8 cellular contexts compared by ENCODE assay signal in genomic region chr12:13000935-13001724, GRCh38. TPM values are rescaled to one million over a fixed set of nuclear protein-coding genes. Genes with fewer than 3 reads are reported as not detected.
DNase-seq lines count a peak whose midpoint lies in the region; ATAC-seq and TF ChIP-seq lines count a peak whose summit lies in the region.

No MANE protein-coding gene starts in this region.

- H3K36me3 ChIP-seq in mesodermal cell (ENCODE audit: control insufficient read depth, insufficient read depth, low read length): no peaks in the 10 kb centered on the region

- DNase-seq in CD14-positive monocyte (ENCODE audit: low spot score) (peak; percentile 59), NCI-H510A (lab: John Stamatoyannopoulos, UW) (peak; percentile 41), activated T-cell treated with anti-CD3 and anti-CD28 coated beads for 48 hours (ENCODE audit: low read depth) (peak; percentile 35), epithelial cell of prostate (ENCODE audit: low read depth, low spot score) (no peak)
- peak; percentile 47 to 59 for DNase-seq in stimulated activated naive CD8-positive, alpha-beta T cell treated with anti-CD3 and anti-CD28 coated beads, Interleukin-15, amount 100 ng/mL, for 72 hours

- H3K4me1 Mint-ChIP-seq in CD14-positive monocyte: peaks cover 64% of the 10 kb centered on the region
- peaks cover 43% of the 10 kb centered on the region for H3K4me1 Mint-ChIP-seq in stimulated activated naive CD8-positive, alpha-beta T cell treated with anti-CD3 and anti-CD28 coated beads, Interleukin-15, amount 100 ng/mL, for 72 hours

- peak overlapping the region; percentile 96 to 99 (median 98) for H3K27ac Mint-ChIP-seq in CD14-positive monocyte
- H3K27ac Mint-ChIP-seq in stimulated activated naive CD8-positive, alpha-beta T cell treated with anti-CD3 and anti-CD28 coated beads, Interleukin-15, amount 100 ng/mL, for 72 hours: peak overlapping the region; percentile 42 to 86

- H3K4me3 ChIP-seq in mesodermal cell (ENCODE audit: extremely low read depth, insufficient read depth, low read length, poor library complexity, severe bottlenecking): peak overlapping the region; percentile 72

- peaks cover 0 to 3% (median 0%) of the 10 kb centered on the region in 3 donors for H3K27me3 Mint-ChIP-seq in CD14-positive monocyte (ENCODE audit: low read depth in 3 of 3)
- H3K27me3 Mint-ChIP-seq in stimulated activated naive CD8-positive, alpha-beta T cell treated with anti-CD3 and anti-CD28 coated beads, Interleukin-15, amount 100 ng/mL, for 72 hours: peaks cover 16% of the 10 kb centered on the region

- intact Hi-C loops in CD14-positive monocyte (cut with micrococcal nuclease): loop anchor here (5.0 kb wide), 3 partner anchors 96 to 211 kb away; partner anchors contain the start of gene GSG1 (in 1 of the 2)

- peak overlapping the region; percentile 79 for H3K27ac ChIP-seq in epithelial cell of prostate
- H3K27ac ChIP-seq in mesodermal cell (ENCODE audit: low read depth, low read length, severe bottlenecking): peak overlapping the region; percentile 63

- H3K4me1 ChIP-seq in mesodermal cell (ENCODE audit: control insufficient read depth, insufficient read depth, low read length, poor library complexity, severe bottlenecking): peaks cover 3% of the 10 kb centered on the region

- peaks cover 0 to 2% (median 0%) of the 10 kb centered on the region in 7 donors for H3K9me3 Mint-ChIP-seq in CD14-positive monocyte
- H3K9me3 Mint-ChIP-seq in stimulated activated naive CD8-positive, alpha-beta T cell treated with anti-CD3 and anti-CD28 coated beads, Interleukin-15, amount 100 ng/mL, for 72 hours: no peaks in the 10 kb centered on the region

- no peaks in the 10 kb centered on the region for H3K9me3 ChIP-seq in mesodermal cell (ENCODE audit: control insufficient read depth, low read length)

- peaks cover 6 to 18% of the 10 kb centered on the region in 2 donors for H3K36me3 Mint-ChIP-seq in CD14-positive monocyte

- ATAC-seq in GM21619 (IDR thresholded peaks at IDR 0.05; ENCODE audit: unreplicated experiment) (peak; percentile 31), HG03469 (IDR thresholded peaks at IDR 0.05; ENCODE audit: unreplicated experiment) (no peak)
- peak; percentile 34 for ATAC-seq in stimulated activated naive CD8-positive, alpha-beta T cell treated with anti-CD3 and anti-CD28 coated beads, Interleukin-15, amount 100 ng/mL, for 72 hours

- H3K4me3 Mint-ChIP-seq in CD14-positive monocyte: peak overlapping the region; percentile 91 to 98
- peak overlapping the region; percentile 93 to 97 for H3K4me3 Mint-ChIP-seq in stimulated activated naive CD8-positive, alpha-beta T cell treated with anti-CD3 and anti-CD28 coated beads, Interleukin-15, amount 100 ng/mL, for 72 hours

- 1 to 3% methylated on average over 43 to 64 of the region's 79 CpGs for WGBS in mesodermal cell (ENCODE audit: insufficient coverage in 2 of 2), 2 experiments

- peak; percentile 57 for TF ChIP-seq CTCF in CD14-positive monocyte (IDR thresholded peaks at IDR 0.05)

RNA-seq across cellular contexts. Expression of gene HEBP1, which starts 1.1 kb away (rescaled TPM):
- polyA plus RNA-seq in CD14-positive monocyte: 10 to 100 TPM; 71.3 to 89.3 TPM
- polyA plus RNA-seq in mesodermal cell (2013, experiment 1 of 2): 50.3 TPM
- 45.4 TPM for polyA plus RNA-seq in mesodermal cell (2013, experiment 2 of 2)

RNA-seq across cellular contexts. Expression of gene FAM234B, which starts 43.1 kb away (rescaled TPM):
- polyA plus RNA-seq in CD14-positive monocyte: 1 to 10 TPM; 1.6 to 3.2 TPM
- 10.6 TPM for polyA plus RNA-seq in mesodermal cell (2013, experiment 1 of 2)
- 9.3 TPM for polyA plus RNA-seq in mesodermal cell (2013, experiment 2 of 2)

RNA-seq across cellular contexts. Expression of gene GPRC5D, which starts 49.2 kb away (rescaled TPM):
- not detected for polyA plus RNA-seq in CD14-positive monocyte
- polyA plus RNA-seq in mesodermal cell (2013, experiment 1 of 2): not detected
- not detected for polyA plus RNA-seq in mesodermal cell (2013, experiment 2 of 2)
